ENCODE assay signal across 8 cellular contexts in the genomic region with DNA sequence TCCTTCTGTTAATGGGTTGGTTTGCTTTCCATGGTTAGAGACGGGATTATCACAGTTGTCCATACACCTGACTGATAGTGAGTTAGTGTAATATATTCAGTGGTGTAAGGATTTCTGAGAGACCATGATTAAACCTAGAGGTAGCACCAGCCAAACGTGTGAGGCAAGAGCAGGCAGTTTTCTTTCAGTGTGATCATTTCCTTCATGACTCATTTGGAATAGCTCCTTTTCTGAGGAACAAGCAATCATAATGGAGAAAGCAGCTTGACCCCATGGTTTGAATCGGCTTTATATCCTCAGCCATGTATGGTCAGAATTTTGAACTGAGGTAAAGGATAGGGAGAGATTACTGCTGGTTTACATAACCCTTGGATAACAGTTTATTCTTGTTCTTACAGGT. TPM values are rescaled to one million over a fixed set of nuclear protein-coding genes. Genes with fewer than 3 reads are reported as not detected.
DNase-seq lines count a peak whose midpoint lies in the region; ATAC-seq, FAIRE-seq and TF ChIP-seq lines count a peak whose summit lies in the region.

No MANE protein-coding gene starts in this region.

- peaks cover 6 to 46% (median 13%) of the 10 kb centered on the region in 3 donors for H3K4me1 ChIP-seq in esophagus squamous epithelium

- TF ChIP-seq CTCF in esophagus squamous epithelium (IDR thresholded peaks at IDR 0.05) (no peak), GM10266 (IDR thresholded peaks at IDR 0.05; ENCODE audit: control insufficient read depth, insufficient read depth, low read depth, missing control alignments) (no peak)

- intact Hi-C loops in esophagus squamous epithelium (cut with DNase I), result no loop called here

- no peaks in the 10 kb centered on the region for H3K27me3 ChIP-seq in esophagus squamous epithelium

- H3K9me3 ChIP-seq in esophagus squamous epithelium, result no peaks in the 10 kb centered on the region

- FAIRE-seq in GM12892 (lab: Jason Lieb, UNC) (peak; percentile 21), RCC 7860 (lab: Jason Lieb, UNC) (peak; percentile 23)

- ATAC-seq in HG02885 (IDR thresholded peaks at IDR 0.05; ENCODE audit: poor library complexity, unreplicated experiment) (no peak), GM21447 (IDR thresholded peaks at IDR 0.05; ENCODE audit: unreplicated experiment) (no peak)

- peaks cover 4 to 52% (median 4%) of the 10 kb centered on the region in 3 donors for H3K36me3 ChIP-seq in esophagus squamous epithelium

- peak overlapping the region; percentile 79 to 99 (median 96) for H3K27ac ChIP-seq in esophagus squamous epithelium

- TF ChIP-seq POLR2A in GM12892 (IDR thresholded peaks at IDR 0.05; ENCODE audit: low read depth, low read length) (no peak), esophagus squamous epithelium (IDR thresholded peaks at IDR 0.05) (peak in 1 of 4 donors; percentile 25)

- DNase-seq in GM12892 (ENCODE audit: insufficient read length), result no peak
- peak; percentile 65 for DNase-seq in RCC 7860 (ENCODE audit: low spot score)
- DNase-seq in esophagus squamous epithelium (lab: John Stamatoyannopoulos, UW), result no peak
- DNase-seq in skeletal muscle cell (ENCODE audit: low read depth), result peak; percentile 73
- DNase-seq in GM10266 (ENCODE audit: extremely low spot score), result no peak
- DNase-seq in RPMI8226, result no peak

- H3K4me3 ChIP-seq in esophagus squamous epithelium (peak overlapping the region; percentile 19 to 92 (median 74)), skeletal muscle cell (ENCODE audit: low read depth, low read length) (no peak overlapping the region)

- 21 to 25% methylated on average over 3 of the region's 3 CpGs for WGBS in esophagus squamous epithelium, 2 donors

RNA-seq across cellular contexts. Expression of a gene that starts 2.9 kb away (rescaled TPM):
- 4.5 TPM for polyA plus RNA-seq in GM12892 (2012; ENCODE audit: missing spikeins)
- total RNA-seq in esophagus squamous epithelium, result 100 to 1,000 TPM in 1 of 4 donors, 10 to 100 TPM in 3; 38.5 to 121 (median 83.2) TPM

RNA-seq across cellular contexts. Expression of a gene that starts 24.1 kb away (rescaled TPM):
- polyA plus RNA-seq in GM12892 (2012; ENCODE audit: missing spikeins), result 34.0 TPM
- 10 to 100 TPM; 30.6 to 46.9 (median 37.5) TPM for total RNA-seq in esophagus squamous epithelium

RNA-seq across cellular contexts. Expression of a gene that starts 43.6 kb away (rescaled TPM):
- polyA plus RNA-seq in GM12892 (2012; ENCODE audit: missing spikeins), result 0.91 TPM
- total RNA-seq in esophagus squamous epithelium, result 1 to 10 TPM in 1 of 4 donors, under 1 TPM in 3; 0.18 to 1.5 (median 0.34) TPM

Comparison
In these comparisons a context has a peak if more than half of its experiments do, and no peak if none do; other contexts are left out.
1. DNase-seq: peak in RCC 7860 (single experiment) and skeletal muscle cell (single experiment); none in GM12892 (single experiment), esophagus squamous epithelium (single experiment), GM10266 (single experiment) and RPMI8226 (single experiment).